8 cellular contexts compared by ENCODE assay signal in the genomic region with DNA sequence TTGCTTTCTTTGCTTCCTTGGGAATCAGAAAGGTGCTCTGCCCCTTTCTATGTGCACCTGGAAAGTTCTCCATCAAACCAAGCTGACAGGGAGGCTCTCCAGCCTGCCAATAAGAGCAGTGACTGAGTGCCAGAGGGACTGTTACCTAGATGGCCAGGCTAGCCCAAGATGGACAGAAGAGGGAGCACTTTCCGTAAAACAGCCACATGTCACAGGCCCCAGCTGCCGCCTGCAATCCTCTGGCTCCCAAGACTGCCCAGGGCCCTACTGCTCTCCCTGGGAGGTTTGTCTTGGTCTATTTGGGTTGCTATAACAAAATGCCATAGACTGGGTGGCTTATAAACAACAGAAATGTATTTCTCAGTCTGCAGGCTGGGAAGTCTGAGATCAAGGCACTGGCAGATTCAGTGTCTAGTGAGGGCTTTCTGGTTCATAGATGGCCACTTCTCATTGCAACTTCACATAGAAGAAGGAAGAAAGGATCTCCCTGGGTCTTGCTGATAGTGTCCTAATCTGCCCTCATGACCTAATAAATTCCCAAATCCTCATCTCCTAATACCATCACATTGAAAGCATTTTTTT.
A peak's percentile ranks its signal among the peaks of the same experiment; 100 is the strongest.
DNase-seq lines count a peak whose midpoint lies in the region; ATAC-seq and TF ChIP-seq lines count a peak whose summit lies in the region.
"Had no signal": no experiment of that assay in that cellular context is flagged by ENCODE, and none has a peak within 500 bp of the region (broad histone marks: within the 10 kb centered on the region; RNA-seq: fewer than 3 reads in every experiment).

No MANE protein-coding gene starts in this region.

- peaks cover 18% of the 10 kb centered on the region for H3K36me3 Mint-ChIP-seq in nephron (ENCODE audit: low read depth)
- H3K36me3 Mint-ChIP-seq in stimulated activated effector memory CD8-positive, alpha-beta T cell treated with anti-CD3 and anti-CD28 coated beads, Interleukin-12 subunit alpha, Interleukin-12 subunit beta, amount 100 ng/mL, for 72 hours: no peaks in the 10 kb centered on the region

- H3K4me1 Mint-ChIP-seq in nephron: peaks cover 6% of the 10 kb centered on the region
- H3K4me1 Mint-ChIP-seq in stimulated activated effector memory CD8-positive, alpha-beta T cell treated with anti-CD3 and anti-CD28 coated beads, Interleukin-12 subunit alpha, Interleukin-12 subunit beta, amount 100 ng/mL, for 72 hours: peaks cover 14% of the 10 kb centered on the region

- ATAC-seq in GM21528 (IDR thresholded peaks at IDR 0.05; ENCODE audit: low FRiP score, unreplicated experiment) (no peak), GM19324 (IDR thresholded peaks at IDR 0.05; ENCODE audit: low FRiP score, unreplicated experiment) (no peak)
- no peak for ATAC-seq in stimulated activated effector memory CD8-positive, alpha-beta T cell treated with anti-CD3 and anti-CD28 coated beads, Interleukin-12 subunit alpha, Interleukin-12 subunit beta, amount 100 ng/mL, for 72 hours

- peaks cover 5% of the 10 kb centered on the region for H3K27me3 Mint-ChIP-seq in nephron (ENCODE audit: low read depth)

- peak overlapping the region; percentile 39 for H3K27ac ChIP-seq in epithelial cell of prostate
- H3K27ac ChIP-seq: neutrophil had no signal

- H3K27ac Mint-ChIP-seq in nephron: no peak overlapping the region
- no peak overlapping the region for H3K27ac Mint-ChIP-seq in stimulated activated effector memory CD8-positive, alpha-beta T cell treated with anti-CD3 and anti-CD28 coated beads, Interleukin-12 subunit alpha, Interleukin-12 subunit beta, amount 100 ng/mL, for 72 hours

- no peaks in the 10 kb centered on the region for H3K9me3 Mint-ChIP-seq in nephron
- no peaks in the 10 kb centered on the region for H3K9me3 Mint-ChIP-seq in stimulated activated effector memory CD8-positive, alpha-beta T cell treated with anti-CD3 and anti-CD28 coated beads, Interleukin-12 subunit alpha, Interleukin-12 subunit beta, amount 100 ng/mL, for 72 hours

- in situ Hi-C loops in GM13976 (cut with MboI; ENCODE audit: low sequenced_read_pairs, unreplicated experiment): no loop called here

- no peak for TF ChIP-seq CTCF in GM13976 (IDR thresholded peaks at IDR 0.05; ENCODE audit: borderline replicate concordance, control extremely low read depth, extremely low read depth, insufficient read depth, missing control alignments)
- TF ChIP-seq CTCF in nephron (IDR thresholded peaks at IDR 0.05; ENCODE audit: unreplicated experiment in 3 of 3): peak; percentile 30 to 47 (median 34)

- DNase-seq in GM13976 (ENCODE audit: low spot score) (peak; percentile 38), NCI-H82 treated with DMSO at 0.1 percent for 48 hours (lab: John Stamatoyannopoulos, UW; ENCODE audit: unreplicated experiment) (peak; percentile 70), epithelial cell of prostate (ENCODE audit: low read depth, low spot score) (no peak)
- DNase-seq in stimulated activated effector memory CD8-positive, alpha-beta T cell treated with anti-CD3 and anti-CD28 coated beads, Interleukin-12 subunit alpha, Interleukin-12 subunit beta, amount 100 ng/mL, for 72 hours (ENCODE audit: low spot score in 2 of 2): no peak

- H3K4me3 Mint-ChIP-seq in nephron: no peak overlapping the region
- no peak overlapping the region for H3K4me3 Mint-ChIP-seq in stimulated activated effector memory CD8-positive, alpha-beta T cell treated with anti-CD3 and anti-CD28 coated beads, Interleukin-12 subunit alpha, Interleukin-12 subunit beta, amount 100 ng/mL, for 72 hours

Comparison
In these comparisons a context has a peak if more than half of its experiments do, and no peak if none do; other contexts are left out.
1. DNase-seq: peak in GM13976 (single experiment) and NCI-H82 treated with DMSO at 0.1 percent for 48 hours (single experiment); none in epithelial cell of prostate (single experiment) and stimulated activated effector memory CD8-positive, alpha-beta T cell treated with anti-CD3 and anti-CD28 coated beads, Interleukin-12 subunit alpha, Interleukin-12 subunit beta, amount 100 ng/mL, for 72 hours (0 of 2).